17 cellular contexts compared by ENCODE assay signal in genomic region chr11:28702450-28702790, GRCh38.
A peak's percentile ranks its signal among the peaks of the same experiment; 100 is the strongest.
DNase-seq lines count a peak whose midpoint lies in the region; ATAC-seq, FAIRE-seq and TF ChIP-seq lines count a peak whose summit lies in the region.
"Had no signal": no experiment of that assay in that cellular context is flagged by ENCODE, and none has a peak within 500 bp of the region (broad histone marks: within the 10 kb centered on the region; RNA-seq: fewer than 3 reads in every experiment).

No MANE protein-coding gene starts in this region.

- intact Hi-C loops in right cardiac atrium (cut with DNase I) = no loop called here

- no peaks in the 10 kb centered on the region for H3K36me3 ChIP-seq in SK-N-SH (replicated peaks in 1 of 2; ENCODE audit: control insufficient read depth in 1 of 2, insufficient read depth in 2 of 2, low read length in 1 of 2)
- H3K36me3 ChIP-seq: HAP-1 had no signal

- peaks cover 19% of the 10 kb centered on the region for H3K79me2 ChIP-seq in SK-N-SH (ENCODE audit: insufficient read depth)

- H3K27ac ChIP-seq in SK-N-SH (ENCODE audit: low read depth in 2 of 2, low read length in 1 of 2) (peak overlapping the region; percentile 40 to 70; a peak in 3 of 4 replicates), foreskin keratinocyte (no peak overlapping the region), right cardiac atrium (ENCODE audit: low read length) (no peak overlapping the region)

- no peak for TF ChIP-seq RAD21 in SK-N-SH (IDR thresholded peaks at IDR 0.05; ENCODE audit: low read length)

- H3F3A ChIP-seq in SK-N-SH (replicated peaks; ENCODE audit: insufficient read depth) = peaks cover 10% of the 10 kb centered on the region

- peak overlapping the region; percentile 56; the same call in 1 of the 2 replicates for H3K4me2 ChIP-seq in SK-N-SH

- CTCF ChIA-PET in SK-N-SH (lab: Yijun Ruan, JAX) = no interaction called here

- DNase-seq in COLO829 (ENCODE audit: low spot score) = peak; percentile 13
- peak; percentile 16 for DNase-seq in HPDE6-E6E7 (ENCODE audit: extremely low spot score)
- DNase-seq in SK-N-SH = no peak
- peak; percentile 10 to 66 for DNase-seq in foreskin keratinocyte
- DNase-seq in GM12891 (ENCODE audit: insufficient read length, low spot score) = no peak
- DNase-seq in NCI-H2107 treated with DMSO at 0.1 percent for 48 hours (lab: John Stamatoyannopoulos, UW; ENCODE audit: unreplicated experiment) = no peak
- DNase-seq in right cardiac atrium = no peak
- DNase-seq: C1 segment of cervical spinal cord, NCI-H1092 treated with DMSO at 0.1 percent for 48 hours, NCI-H2081 treated with DMSO at 0.1 percent for 48 hours, NCI-H2227 treated with DMSO at 0.1 percent for 48 hours, NCI-H524 treated with DMSO at 0.1 percent for 48 hours, SIG-M5 had no signal

- ATAC-seq in foreskin keratinocyte (peak; percentile 65), HG03045 (IDR thresholded peaks at IDR 0.05; ENCODE audit: unreplicated experiment) (no peak), right cardiac atrium (no peak)
- ATAC-seq: K562 had no signal

- no peak for TF ChIP-seq CTCF in SK-N-SH (IDR thresholded peaks at IDR 0.05)
- no peak for TF ChIP-seq CTCF in foreskin keratinocyte (conservative IDR thresholded peaks at IDR 0.05)

- H2AFZ ChIP-seq in SK-N-SH (ENCODE audit: low read depth) = peak overlapping the region; percentile 48; the same call in 1 of the 2 replicates

- WGBS in SK-N-SH (ENCODE audit: low lambda C conversion rate) = 9% methylated on average over 1 of the region's 1 CpG
- WGBS in right cardiac atrium = 85% methylated on average over 1 of the region's 1 CpG

- H3K9ac ChIP-seq in SK-N-SH = peak overlapping the region; percentile 60

- no peaks in the 10 kb centered on the region for H3K27me3 ChIP-seq in SK-N-SH (ENCODE audit: insufficient read depth)
- no peaks in the 10 kb centered on the region for H3K27me3 ChIP-seq in foreskin keratinocyte
- no peaks in the 10 kb centered on the region for H3K27me3 ChIP-seq in right cardiac atrium (ENCODE audit: control insufficient read depth, insufficient read depth)

- H4K20me1 ChIP-seq in SK-N-SH (ENCODE audit: insufficient read depth) = no peaks in the 10 kb centered on the region

- POLR2A ChIA-PET in SK-N-SH (lab: Yijun Ruan, JAX) = no interaction called here

- no peaks in the 10 kb centered on the region for H3K9me2 ChIP-seq in SK-N-SH

- H3K4me3 ChIP-seq in SK-N-SH (ENCODE audit: low read depth in 2 of 2, low read length in 1 of 2) (peak overlapping the region in 1 of 2 experiments; percentile 59; a peak in 2 of 4 replicates), right cardiac atrium (ENCODE audit: low read length) (no peak overlapping the region)
- H3K4me3 ChIP-seq: HAP-1, K562 had no signal

- TF ChIP-seq EP300 in SK-N-SH (IDR thresholded peaks at IDR 0.05; ENCODE audit: borderline replicate concordance in 1 of 2, low read depth in 1 of 2, low read length in 1 of 2) = no peak

- no peak for FAIRE-seq in GM12891 (lab: Jason Lieb, UNC)
- FAIRE-seq: A204.1, K562 had no signal

- H3K4me1 ChIP-seq in SK-N-SH (ENCODE audit: control insufficient read depth in 1 of 2, insufficient read depth in 2 of 2, low read depth in 1 of 2, low read length in 1 of 2) = peaks cover 0 to 11% of the 10 kb centered on the region in 2 experiments; a peak in 2 of 4 replicates
- H3K4me1 ChIP-seq in foreskin keratinocyte = peaks cover 9% of the 10 kb centered on the region
- no peaks in the 10 kb centered on the region for H3K4me1 ChIP-seq in right cardiac atrium (ENCODE audit: control insufficient read depth, insufficient read depth, low read length)
- H3K4me1 ChIP-seq: HAP-1 had no signal

- H3K9me3 ChIP-seq in SK-N-SH = no peaks in the 10 kb centered on the region
- no peaks in the 10 kb centered on the region for H3K9me3 ChIP-seq in right cardiac atrium (ENCODE audit: control insufficient read depth, low read length)
- H3K9me3 ChIP-seq: HAP-1 had no signal

- TF ChIP-seq POLR2A in GM12891 (IDR thresholded peaks at IDR 0.05; ENCODE audit: low read depth, low read length) = no peak

TF ChIP-seq in SK-N-SH, 30 proteins besides CTCF, POLR2A, EP300 and RAD21:
- 0 out of 2 replicates have a peak, but pooled peaks have one; percentile 0 for TF ChIP-seq FOXM1 (IDR thresholded peaks at IDR 0.05; ENCODE audit: low read depth)
- TF ChIP-seq MEF2A (IDR thresholded peaks at IDR 0.05; ENCODE audit: borderline replicate concordance, low read depth) = no peak
- TF ChIP-seq MXI1 (IDR thresholded peaks at IDR 0.05; ENCODE audit: low read depth, low read length) = no peak
- TF ChIP-seq RFX5 (IDR thresholded peaks at IDR 0.05; ENCODE audit: low read length) = no peak
- TF ChIP-seq GATA2 (CRISPR knock-in tag; IDR thresholded peaks at IDR 0.05) = no peak
- TF ChIP-seq YY1 (IDR thresholded peaks at IDR 0.05; ENCODE audit: low read depth) = no peak
- no peak for TF ChIP-seq TAF1 (IDR thresholded peaks at IDR 0.05; ENCODE audit: borderline replicate concordance, low read depth, low read length)
- TF ChIP-seq SMC3 (IDR thresholded peaks at IDR 0.05; ENCODE audit: low read depth, low read length) = peak; percentile 1; the same call in 1 of the 2 replicates
- TF ChIP-seq JUND (IDR thresholded peaks at IDR 0.05) = peak; percentile 2; the same call in 1 of the 2 replicates
- TF ChIP-seq FOXJ3 (CRISPR knock-in tag; IDR thresholded peaks at IDR 0.05) = no peak
- no peak for TF ChIP-seq RXRA (IDR thresholded peaks at IDR 0.05; ENCODE audit: borderline replicate concordance, low read depth)
- no peak for TF ChIP-seq NRF1 (IDR thresholded peaks at IDR 0.05; ENCODE audit: low read depth, low read length)
- TF ChIP-seq NFIC (IDR thresholded peaks at IDR 0.05; ENCODE audit: borderline replicate concordance) = no peak
- TF ChIP-seq USF1 (IDR thresholded peaks at IDR 0.05; ENCODE audit: borderline replicate concordance, low read depth) = no peak
- TF ChIP-seq EZH2phosphoT487 (IDR thresholded peaks at IDR 0.05; ENCODE audit: borderline replicate concordance, low read depth) = no peak

TF ChIP-seq in GM12891, 5 proteins besides CTCF, POLR2A, EP300 and RAD21:
- TF ChIP-seq TAF1 (IDR thresholded peaks at IDR 0.05; ENCODE audit: low read depth, low read length) (no peak), POU2F2 (IDR thresholded peaks at IDR 0.05; ENCODE audit: low read depth, low read length) (no peak), PAX5 (IDR thresholded peaks at IDR 0.05; ENCODE audit: insufficient read depth, low read length, severe bottlenecking) (no peak), SPI1 (IDR thresholded peaks at IDR 0.05; ENCODE audit: low read depth, low read length) (no peak), POLR2AphosphoS5 (IDR thresholded peaks at IDR 0.05; ENCODE audit: low read depth, low read length) (no peak)

Comparison
In these comparisons a context has a peak if more than half of its experiments do, and no peak if none do; other contexts are left out.
1. DNase-seq: peak in COLO829 (single experiment), HPDE6-E6E7 (single experiment) and foreskin keratinocyte (2 of 2); none in SK-N-SH (single experiment), GM12891 (single experiment), NCI-H2107 treated with DMSO at 0.1 percent for 48 hours (single experiment) and right cardiac atrium (0 of 3).
2. H3K27ac ChIP-seq: peak in SK-N-SH (2 of 2); none in foreskin keratinocyte (single experiment) and right cardiac atrium (single experiment).